1 cellular context compared by ENCODE assay signal in the genomic region with DNA sequence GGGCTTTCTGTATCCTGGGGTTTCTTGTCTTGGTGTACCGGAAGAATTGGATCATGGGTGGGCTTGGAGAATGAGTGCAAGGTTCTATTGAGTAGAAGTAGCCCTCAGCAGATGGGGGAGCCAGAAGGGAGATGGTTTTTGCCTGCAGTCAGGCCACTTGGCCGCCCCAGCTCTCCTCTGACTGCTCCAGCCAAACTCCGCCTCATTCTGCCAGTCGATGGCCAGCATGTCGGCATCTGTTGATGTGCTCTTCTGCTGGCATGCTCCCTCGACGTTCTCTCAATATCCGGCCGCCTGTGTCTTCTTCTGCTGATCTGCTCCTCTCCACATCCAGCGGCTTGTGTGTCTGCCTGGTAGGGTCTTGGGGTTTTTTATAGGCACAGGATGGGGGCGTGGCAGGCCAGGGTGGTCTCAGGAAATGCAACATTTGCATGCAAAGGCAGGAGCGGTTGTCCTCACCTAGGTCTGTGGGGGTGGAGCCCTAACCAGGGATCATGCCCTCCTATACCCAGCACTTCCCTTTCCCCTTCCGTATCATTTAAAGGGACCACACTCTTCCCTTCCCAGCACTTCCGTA.
A peak's percentile ranks its signal among the peaks of the same experiment; 100 is the strongest.
TF ChIP-seq lines count a peak whose summit lies in the region.

No MANE protein-coding gene starts in this region.

TF ChIP-seq in HepG2, 621 proteins besides CTCF, POLR2A, EP300 and RAD21 (continued from another document):
- TF ChIP-seq, protein P1, sequence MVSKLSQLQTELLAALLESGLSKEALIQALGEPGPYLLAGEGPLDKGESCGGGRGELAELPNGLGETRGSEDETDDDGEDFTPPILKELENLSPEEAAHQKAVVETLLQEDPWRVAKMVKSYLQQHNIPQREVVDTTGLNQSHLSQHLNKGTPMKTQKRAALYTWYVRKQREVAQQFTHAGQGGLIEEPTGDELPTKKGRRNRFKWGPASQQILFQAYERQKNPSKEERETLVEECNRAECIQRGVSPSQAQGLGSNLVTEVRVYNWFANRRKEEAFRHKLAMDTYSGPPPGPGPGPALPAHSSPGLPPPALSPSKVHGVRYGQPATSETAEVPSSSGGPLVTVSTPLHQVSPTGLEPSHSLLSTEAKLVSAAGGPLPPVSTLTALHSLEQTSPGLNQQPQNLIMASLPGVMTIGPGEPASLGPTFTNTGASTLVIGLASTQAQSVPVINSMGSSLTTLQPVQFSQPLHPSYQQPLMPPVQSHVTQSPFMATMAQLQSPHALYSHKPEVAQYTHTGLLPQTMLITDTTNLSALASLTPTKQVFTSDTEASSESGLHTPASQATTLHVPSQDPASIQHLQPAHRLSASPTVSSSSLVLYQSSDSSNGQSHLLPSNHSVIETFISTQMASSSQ (IDR thresholded peaks at IDR 0.05; ENCODE audit: low read depth): no peak
- TF ChIP-seq, protein P1 (CRISPR knock-in tag; IDR thresholded peaks at IDR 0.05; ENCODE audit: borderline replicate concordance): no peak
- no peak for TF ChIP-seq TMF1 (CRISPR knock-in tag; IDR thresholded peaks at IDR 0.05; ENCODE audit: low read depth)
- TF ChIP-seq AGO2 (optimal IDR thresholded peaks at IDR 0.05; ENCODE audit: low read depth, low read length): no peak
- no peak for TF ChIP-seq SRF (IDR thresholded peaks at IDR 0.05; ENCODE audit: low read depth, low read length)
- no peak for TF ChIP-seq ZNF530 (CRISPR knock-in tag; IDR thresholded peaks at IDR 0.05; ENCODE audit: low read depth)
- no peak for TF ChIP-seq ZNF737 (CRISPR knock-in tag; IDR thresholded peaks at IDR 0.05; ENCODE audit: borderline replicate concordance)
- TF ChIP-seq ZNF207 (IDR thresholded peaks at IDR 0.05; ENCODE audit: borderline replicate concordance): no peak
- no peak for TF ChIP-seq KMT2B (CRISPR knock-in tag; IDR thresholded peaks at IDR 0.05)
- no peak for TF ChIP-seq KLF15 (CRISPR knock-in tag; IDR thresholded peaks at IDR 0.05; ENCODE audit: borderline replicate concordance)
- TF ChIP-seq ZBTB38 (CRISPR knock-in tag; IDR thresholded peaks at IDR 0.05): peak; percentile 38; the same call in 1 of the 2 replicates
- TF ChIP-seq MTF1 (CRISPR knock-in tag; IDR thresholded peaks at IDR 0.05): no peak
- no peak for TF ChIP-seq HNRNPUL1 (IDR thresholded peaks at IDR 0.05; ENCODE audit: low read depth, low read length)
- TF ChIP-seq, protein P2, sequence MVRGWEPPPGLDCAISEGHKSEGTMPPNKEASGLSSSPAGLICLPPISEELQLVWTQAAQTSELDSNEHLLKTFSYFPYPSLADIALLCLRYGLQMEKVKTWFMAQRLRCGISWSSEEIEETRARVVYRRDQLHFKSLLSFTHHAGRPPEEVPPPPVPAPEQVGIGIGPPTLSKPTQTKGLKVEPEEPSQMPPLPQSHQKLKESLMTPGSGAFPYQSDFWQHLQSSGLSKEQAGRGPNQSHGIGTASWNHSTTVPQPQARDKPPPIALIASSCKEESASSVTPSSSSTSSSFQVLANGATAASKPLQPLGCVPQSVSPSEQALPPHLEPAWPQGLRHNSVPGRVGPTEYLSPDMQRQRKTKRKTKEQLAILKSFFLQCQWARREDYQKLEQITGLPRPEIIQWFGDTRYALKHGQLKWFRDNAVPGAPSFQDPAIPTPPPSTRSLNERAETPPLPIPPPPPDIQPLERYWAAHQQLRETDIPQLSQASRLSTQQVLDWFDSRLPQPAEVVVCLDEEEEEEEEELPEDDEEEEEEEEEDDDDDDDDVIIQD (CRISPR knock-in tag; IDR thresholded peaks at IDR 0.05; ENCODE audit: low read depth): no peak
- TF ChIP-seq ZNF3 (CRISPR knock-in tag; IDR thresholded peaks at IDR 0.05): no peak
- TF ChIP-seq, protein P3, sequence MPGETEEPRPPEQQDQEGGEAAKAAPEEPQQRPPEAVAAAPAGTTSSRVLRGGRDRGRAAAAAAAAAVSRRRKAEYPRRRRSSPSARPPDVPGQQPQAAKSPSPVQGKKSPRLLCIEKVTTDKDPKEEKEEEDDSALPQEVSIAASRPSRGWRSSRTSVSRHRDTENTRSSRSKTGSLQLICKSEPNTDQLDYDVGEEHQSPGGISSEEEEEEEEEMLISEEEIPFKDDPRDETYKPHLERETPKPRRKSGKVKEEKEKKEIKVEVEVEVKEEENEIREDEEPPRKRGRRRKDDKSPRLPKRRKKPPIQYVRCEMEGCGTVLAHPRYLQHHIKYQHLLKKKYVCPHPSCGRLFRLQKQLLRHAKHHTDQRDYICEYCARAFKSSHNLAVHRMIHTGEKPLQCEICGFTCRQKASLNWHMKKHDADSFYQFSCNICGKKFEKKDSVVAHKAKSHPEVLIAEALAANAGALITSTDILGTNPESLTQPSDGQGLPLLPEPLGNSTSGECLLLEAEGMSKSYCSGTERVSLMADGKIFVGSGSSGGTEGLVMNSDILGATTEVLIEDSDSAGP (CRISPR knock-in tag; IDR thresholded peaks at IDR 0.05; ENCODE audit: borderline replicate concordance): peak; percentile 16
TF ChIP-seq in HepG2: peak in this region for 2.
